Comparison of ENCODE assay signal across 12 cellular contexts in genomic region chr1:23366146-23366545, GRCh38. TPM values are rescaled to one million over a fixed set of nuclear protein-coding genes. Genes with fewer than 3 reads are reported as not detected.
DNase-seq lines count a peak whose midpoint lies in the region; ATAC-seq and TF ChIP-seq lines count a peak whose summit lies in the region.
"Had no signal": no experiment of that assay in that cellular context is flagged by ENCODE, and none has a peak within 500 bp of the region (broad histone marks: within the 10 kb centered on the region; RNA-seq: fewer than 3 reads in every experiment).

No MANE protein-coding gene starts in this region.

- no peaks in the 10 kb centered on the region for H3K27me3 ChIP-seq in rectal smooth muscle tissue (ENCODE audit: control insufficient read depth, insufficient read depth, low read length)

- H3K27me3 Mint-ChIP-seq in activated CD4-positive, alpha-beta T cell treated with anti-CD3 and anti-CD28 coated beads, Interleukin-2, amount 10 ng/mL, durations not matched to agents 7 days and 5 days: no peaks in the 10 kb centered on the region
- H3K27me3 Mint-ChIP-seq in activated CD4-positive, alpha-beta T cell treated with anti-CD3 and anti-CD28 coated beads, Interleukin-2, amount 10 ng/mL, durations not matched to agents 24 days and 14 days: no peaks in the 10 kb centered on the region
- H3K27me3 Mint-ChIP-seq in T-cell: no peaks in the 10 kb centered on the region

- CTCF ChIA-PET in activated CD4-positive, alpha-beta T cell treated with anti-CD3 and anti-CD28 coated beads, Interleukin-2, amount 10 ng/mL, durations not matched to agents 7 days and 5 days (lab: Charles Lee): interaction anchor here (0.5 to 0.8 kb wide), 3 partner anchors 9 to 1085 kb away, joined by 3 to 4 read pairs (median 4); partner anchors contain the start of gene HNRNPR
- CTCF ChIA-PET in T-cell (lab: Charles Lee): interaction anchor here in 1 of 2 donors (0.6 to 1.8 kb wide), 3 partner anchors 14 to 59 kb away, joined by 3 to 14 read pairs (median 4); partner anchors contain the start of gene HNRNPR

- H3K9ac ChIP-seq in rectal smooth muscle tissue (ENCODE audit: low read length): no peak overlapping the region

- POLR2A ChIA-PET in activated CD4-positive, alpha-beta T cell treated with anti-CD3 and anti-CD28 coated beads, Interleukin-2, amount 10 ng/mL, durations not matched to agents 7 days and 5 days (lab: Charles Lee): no interaction called here
- POLR2A ChIA-PET in T-cell (lab: Charles Lee): interaction anchor here (0.5 to 0.6 kb wide), 2 partner anchors 11 to 22 kb away, joined by 3 to 5 read pairs; partner anchors contain the start of gene HNRNPR (in 1 of the 2)

- TF ChIP-seq CTCF in mucosa of descending colon (IDR thresholded peaks at IDR 0.05): no peak

- peaks cover 37% of the 10 kb centered on the region for H3K9me3 ChIP-seq in mucosa of descending colon

- H3K4me1 Mint-ChIP-seq in activated CD4-positive, alpha-beta T cell treated with anti-CD3 and anti-CD28 coated beads, Interleukin-2, amount 10 ng/mL, durations not matched to agents 7 days and 5 days: peaks cover 35% of the 10 kb centered on the region
- peaks cover 33% of the 10 kb centered on the region for H3K4me1 Mint-ChIP-seq in activated CD4-positive, alpha-beta T cell treated with anti-CD3 and anti-CD28 coated beads, Interleukin-2, amount 10 ng/mL, durations not matched to agents 24 days and 14 days
- H3K4me1 Mint-ChIP-seq in T-cell: peaks cover 30 to 39% (median 35%) of the 10 kb centered on the region in 3 donors

- intact Hi-C loops in activated CD4-positive, alpha-beta T cell treated with anti-CD3 and anti-CD28 coated beads, Interleukin-2, amount 10 ng/mL, durations not matched to agents 24 days and 14 days (cut with micrococcal nuclease): loop anchor here (5.0 to 10.0 kb wide), 4 partner anchors 39 to 1276 kb away; partner anchors contain the start of genes E2F2, RPL11 and SRRM1
- intact Hi-C loops in mucosa of descending colon (cut with DNase I, micrococcal nuclease): no loop called here

- peak overlapping the region; percentile 91 for H3K27ac ChIP-seq in epithelial cell of prostate
- H3K27ac ChIP-seq in rectal smooth muscle tissue (ENCODE audit: low read depth, low read length): no peak overlapping the region

- H3K27ac Mint-ChIP-seq in activated CD4-positive, alpha-beta T cell treated with anti-CD3 and anti-CD28 coated beads, Interleukin-2, amount 10 ng/mL, durations not matched to agents 7 days and 5 days: no peak overlapping the region
- no peak overlapping the region for H3K27ac Mint-ChIP-seq in activated CD4-positive, alpha-beta T cell treated with anti-CD3 and anti-CD28 coated beads, Interleukin-2, amount 10 ng/mL, durations not matched to agents 24 days and 14 days
- peak overlapping the region in 1 of 2 donors; percentile 48 for H3K27ac Mint-ChIP-seq in T-cell
- H3K27ac Mint-ChIP-seq: activated naive CD4-positive, alpha-beta T cell treated with anti-CD3 and anti-CD28 coated beads, Interleukin-2, amount 50 U/mL, for 72 hours had no signal

- peak overlapping the region; percentile 95 for H3K4me3 Mint-ChIP-seq in activated CD4-positive, alpha-beta T cell treated with anti-CD3 and anti-CD28 coated beads, Interleukin-2, amount 10 ng/mL, durations not matched to agents 7 days and 5 days
- no peak overlapping the region for H3K4me3 Mint-ChIP-seq in activated CD4-positive, alpha-beta T cell treated with anti-CD3 and anti-CD28 coated beads, Interleukin-2, amount 10 ng/mL, durations not matched to agents 24 days and 14 days
- peak overlapping the region; percentile 94 to 99 (median 97) for H3K4me3 Mint-ChIP-seq in T-cell

- DNase-seq in activated CD4-positive, alpha-beta T cell treated with anti-CD3 and anti-CD28 coated beads, Interleukin-2, amount 10 ng/mL, durations not matched to agents 7 days and 5 days: no peak
- no peak for DNase-seq in activated CD4-positive, alpha-beta T cell treated with anti-CD3 and anti-CD28 coated beads, Interleukin-2, amount 10 ng/mL, durations not matched to agents 24 days and 14 days
- no peak for DNase-seq in T-cell
- no peak for DNase-seq in epithelial cell of prostate (ENCODE audit: low read depth, low spot score)
- no peak for DNase-seq in CD1c-positive myeloid dendritic cell (ENCODE audit: extremely low spot score)
- DNase-seq in mucosa of descending colon: no peak
- DNase-seq: central memory CD4-positive, alpha-beta T cell; COR-L47; NCI-H146 had no signal

- H3K36me3 Mint-ChIP-seq in activated CD4-positive, alpha-beta T cell treated with anti-CD3 and anti-CD28 coated beads, Interleukin-2, amount 10 ng/mL, durations not matched to agents 7 days and 5 days (ENCODE audit: low read depth): peaks cover 60% of the 10 kb centered on the region
- H3K36me3 Mint-ChIP-seq in activated CD4-positive, alpha-beta T cell treated with anti-CD3 and anti-CD28 coated beads, Interleukin-2, amount 10 ng/mL, durations not matched to agents 24 days and 14 days (ENCODE audit: low read depth): peaks cover 55% of the 10 kb centered on the region
- H3K36me3 Mint-ChIP-seq in T-cell: peaks cover 39% of the 10 kb centered on the region

- peaks cover 30% of the 10 kb centered on the region for H3K36me3 ChIP-seq in rectal smooth muscle tissue (ENCODE audit: control insufficient read depth, insufficient read depth, low read length)
- H3K36me3 ChIP-seq in mucosa of descending colon (ENCODE audit: low read depth): peaks cover 15% of the 10 kb centered on the region

- H3K4me1 ChIP-seq in rectal smooth muscle tissue (ENCODE audit: control insufficient read depth, insufficient read depth, low read length) (peaks cover 26% of the 10 kb centered on the region), mucosa of descending colon (ENCODE audit: low read depth) (peaks cover 27% of the 10 kb centered on the region)

- no peak for ATAC-seq in T-cell (replicated peaks in 1 of 4)
- no peak for ATAC-seq in GM21526 (IDR thresholded peaks at IDR 0.05; ENCODE audit: low FRiP score, unreplicated experiment)
- no peak for ATAC-seq in mucosa of descending colon
- ATAC-seq: activated naive CD4-positive, alpha-beta T cell treated with anti-CD3 and anti-CD28 coated beads, Interleukin-2, amount 50 U/mL, for 72 hours had no signal

- H3K4me3 ChIP-seq in rectal smooth muscle tissue (ENCODE audit: low read length) (peak overlapping the region; percentile 4), mucosa of descending colon (no peak overlapping the region)

- peaks cover 37% of the 10 kb centered on the region for H3K9me3 Mint-ChIP-seq in activated CD4-positive, alpha-beta T cell treated with anti-CD3 and anti-CD28 coated beads, Interleukin-2, amount 10 ng/mL, durations not matched to agents 7 days and 5 days
- H3K9me3 Mint-ChIP-seq in activated CD4-positive, alpha-beta T cell treated with anti-CD3 and anti-CD28 coated beads, Interleukin-2, amount 10 ng/mL, durations not matched to agents 24 days and 14 days: peaks cover 21% of the 10 kb centered on the region
- H3K9me3 Mint-ChIP-seq in T-cell: peaks cover 3 to 18% (median 17%) of the 10 kb centered on the region in 3 donors

RNA-seq across cellular contexts. Expression of gene ZNF436, which starts 3.5 kb away (rescaled TPM):
- total RNA-seq in activated CD4-positive, alpha-beta T cell treated with anti-CD3 and anti-CD28 coated beads, Interleukin-2, amount 10 ng/mL, durations not matched to agents 7 days and 5 days: 1 to 10 TPM; 6.7 to 8.1 TPM
- total RNA-seq in activated CD4-positive, alpha-beta T cell treated with anti-CD3 and anti-CD28 coated beads, Interleukin-2, amount 10 ng/mL, durations not matched to agents 24 days and 14 days: 5.2 TPM in 2 replicates
- total RNA-seq in T-cell: 1 to 10 TPM; 4.6 to 9.8 (median 9.3) TPM
- 10 to 100 TPM; 10.1 to 15.2 (median 11.4) TPM for total RNA-seq in mucosa of descending colon

RNA-seq across cellular contexts. Expression of gene HNRNPR, which starts 22.1 kb away (rescaled TPM):
- 100 to 1,000 TPM; 216 to 221 TPM for total RNA-seq in activated CD4-positive, alpha-beta T cell treated with anti-CD3 and anti-CD28 coated beads, Interleukin-2, amount 10 ng/mL, durations not matched to agents 7 days and 5 days
- total RNA-seq in activated CD4-positive, alpha-beta T cell treated with anti-CD3 and anti-CD28 coated beads, Interleukin-2, amount 10 ng/mL, durations not matched to agents 24 days and 14 days: 229 and 235 TPM in 2 replicates
- total RNA-seq in T-cell: 100 to 1,000 TPM in 4 of 5 donors, 10 to 100 TPM in 1; 98.2 to 122 (median 109) TPM
- total RNA-seq in mucosa of descending colon: 100 to 1,000 TPM in 1 of 3 donors, 10 to 100 TPM in 2; 84.0 to 108 (median 96.6) TPM

RNA-seq across cellular contexts. Expression of gene TCEA3, which starts 58.4 kb away (rescaled TPM):
- total RNA-seq in activated CD4-positive, alpha-beta T cell treated with anti-CD3 and anti-CD28 coated beads, Interleukin-2, amount 10 ng/mL, durations not matched to agents 7 days and 5 days: 10 to 100 TPM; 18.3 to 19.5 TPM
- 6.7 and 7.8 TPM in 2 replicates for total RNA-seq in activated CD4-positive, alpha-beta T cell treated with anti-CD3 and anti-CD28 coated beads, Interleukin-2, amount 10 ng/mL, durations not matched to agents 24 days and 14 days
- 10 to 100 TPM; 16.1 to 39.9 (median 32.4) TPM for total RNA-seq in T-cell
- total RNA-seq in mucosa of descending colon: 100 to 1,000 TPM in 2 of 3 donors, 10 to 100 TPM in 1; 95.7 to 200 (median 125) TPM
